In genomic region chr21:46097826-46098286, GRCh38 we compare ENCODE assay signal across 9 cellular contexts. TPM values are rescaled to one million over a fixed set of nuclear protein-coding genes. Genes with fewer than 3 reads are reported as not detected.
DNase-seq lines count a peak whose midpoint lies in the region; ATAC-seq and TF ChIP-seq lines count a peak whose summit lies in the region.
"Had no signal": no experiment of that assay in that cellular context is flagged by ENCODE, and none has a peak within 500 bp of the region (broad histone marks: within the 10 kb centered on the region; RNA-seq: fewer than 3 reads in every experiment).

COL6A2 (plus strand) TSS chr21:46098112.

- H3K27ac ChIP-seq in endodermal cell (ENCODE audit: low read depth, low read length): no peak within 1 kb of the TSS
- H3K27ac ChIP-seq: neutrophil had no signal

- DNase-seq in AG09309 (ENCODE audit: low read depth) (no peak), HuH-7.5 (ENCODE audit: low spot score) (peak; percentile 51), endodermal cell (peak; percentile 91), mucosa of descending colon (peak; percentile 46 to 68 (median 61)), hippocampal formation (lab: John Stamatoyannopoulos, UW) (no peak), NCI-H1694 treated with DMSO at 0.1 percent for 48 hours (lab: John Stamatoyannopoulos, UW) (no peak)
- DNase-seq in activated CD8-positive, alpha-beta memory T cell treated with anti-CD3 and anti-CD28 coated beads for 48 hours (ENCODE audit: low read depth in 2 of 3, low spot score in 2 of 3): peak in 2 of 3 experiments; percentile 27 to 38
- peak; percentile 30 to 62 for DNase-seq in stimulated activated effector memory CD8-positive, alpha-beta T cell treated with anti-CD3 and anti-CD28 coated beads, Interleukin-12 subunit alpha, Interleukin-12 subunit beta, amount 100 ng/mL, for 72 hours (ENCODE audit: low spot score in 2 of 2)

- peaks cover 3% of the 10 kb centered on the region for H3K4me1 Mint-ChIP-seq in endodermal cell
- peaks cover 23% of the 10 kb centered on the region for H3K4me1 Mint-ChIP-seq in stimulated activated effector memory CD8-positive, alpha-beta T cell treated with anti-CD3 and anti-CD28 coated beads, Interleukin-12 subunit alpha, Interleukin-12 subunit beta, amount 100 ng/mL, for 72 hours

- H3K36me3 ChIP-seq in endodermal cell (ENCODE audit: control insufficient read depth, insufficient read depth, low read length) (peaks cover 28% of the 10 kb centered on the region), mucosa of descending colon (ENCODE audit: low read depth) (no peaks in the 10 kb centered on the region)
- H3K36me3 ChIP-seq: neutrophil had no signal

- TF ChIP-seq CTCF in AG09309 (IDR thresholded peaks at IDR 0.05; ENCODE audit: control insufficient read depth, insufficient read depth, low read depth, low read length, missing control alignments) (peak; percentile 17), endodermal cell (conservative IDR thresholded peaks at IDR 0.05) (peak; percentile 62), mucosa of descending colon (IDR thresholded peaks at IDR 0.05) (no peak)

- H3K9ac ChIP-seq in endodermal cell (ENCODE audit: extremely low read depth, low read length, poor library complexity, severe bottlenecking): peak within 1 kb of the TSS; percentile 41

- peak within 1 kb of the TSS; percentile 72 for H3K4me3 Mint-ChIP-seq in endodermal cell
- peak within 1 kb of the TSS; percentile 42 for H3K4me3 Mint-ChIP-seq in stimulated activated effector memory CD8-positive, alpha-beta T cell treated with anti-CD3 and anti-CD28 coated beads, Interleukin-12 subunit alpha, Interleukin-12 subunit beta, amount 100 ng/mL, for 72 hours

- no peak within 1 kb of the TSS for H3K27ac Mint-ChIP-seq in endodermal cell
- H3K27ac Mint-ChIP-seq in stimulated activated effector memory CD8-positive, alpha-beta T cell treated with anti-CD3 and anti-CD28 coated beads, Interleukin-12 subunit alpha, Interleukin-12 subunit beta, amount 100 ng/mL, for 72 hours: no peak within 1 kb of the TSS

- peaks cover 3% of the 10 kb centered on the region for H3K27me3 Mint-ChIP-seq in endodermal cell (ENCODE audit: insufficient read depth)

- H3K4me1 ChIP-seq in endodermal cell (ENCODE audit: control insufficient read depth, insufficient read depth, low read length): no peaks in the 10 kb centered on the region
- H3K4me1 ChIP-seq in mucosa of descending colon (ENCODE audit: low read depth): no peaks in the 10 kb centered on the region

- ATAC-seq in mucosa of descending colon: peak; percentile 81
- ATAC-seq in stimulated activated effector memory CD8-positive, alpha-beta T cell treated with anti-CD3 and anti-CD28 coated beads, Interleukin-12 subunit alpha, Interleukin-12 subunit beta, amount 100 ng/mL, for 72 hours: peak; percentile 83

- WGBS in endodermal cell (ENCODE audit: insufficient coverage in 1 of 2, insufficient read length in 1 of 2), 2 experiments: 0% methylated on average over 11 to 50 of the region's 58 CpGs

- intact Hi-C loops in mucosa of descending colon (cut with DNase I, micrococcal nuclease): loop anchor here in 1 of 2 donors (2.0 kb wide), 1 partner anchor 115 kb away; no protein-coding TSS in a partner anchor

- H3K9me3 Mint-ChIP-seq in endodermal cell: peaks cover 28% of the 10 kb centered on the region
- peaks cover 7% of the 10 kb centered on the region for H3K9me3 Mint-ChIP-seq in stimulated activated effector memory CD8-positive, alpha-beta T cell treated with anti-CD3 and anti-CD28 coated beads, Interleukin-12 subunit alpha, Interleukin-12 subunit beta, amount 100 ng/mL, for 72 hours

- no peaks in the 10 kb centered on the region for H3K27me3 ChIP-seq in endodermal cell (ENCODE audit: control insufficient read depth, insufficient read depth, low read length, poor library complexity, severe bottlenecking)

- peak within 1 kb of the TSS; percentile 75 for H3K4me3 ChIP-seq in AG09309 (ENCODE audit: control insufficient read depth, low read depth, low read length)
- H3K4me3 ChIP-seq in endodermal cell (ENCODE audit: low read length): peak within 1 kb of the TSS; percentile 82
- H3K4me3 ChIP-seq in mucosa of descending colon: peak within 1 kb of the TSS; percentile 40

- peaks cover 31% of the 10 kb centered on the region for H3K9me3 ChIP-seq in endodermal cell (ENCODE audit: control insufficient read depth, low read length)
- H3K9me3 ChIP-seq in mucosa of descending colon: no peaks in the 10 kb centered on the region
- H3K9me3 ChIP-seq: neutrophil had no signal

- H3K36me3 Mint-ChIP-seq in endodermal cell (ENCODE audit: low read depth): peaks cover 30% of the 10 kb centered on the region
- H3K36me3 Mint-ChIP-seq in stimulated activated effector memory CD8-positive, alpha-beta T cell treated with anti-CD3 and anti-CD28 coated beads, Interleukin-12 subunit alpha, Interleukin-12 subunit beta, amount 100 ng/mL, for 72 hours: no peaks in the 10 kb centered on the region

RNA-seq across cellular contexts. Expression of gene COL6A2, which starts in this region (rescaled TPM):
- total RNA-seq in endodermal cell (100 to 1,000 TPM; 259 to 377 TPM), mucosa of descending colon (100 to 1,000 TPM in 2 of 3 donors, 10 to 100 TPM in 1; 65.1 to 858 (median 191) TPM)
- 117 TPM for polyA plus RNA-seq in endodermal cell (2013, experiment 1 of 2)
- 114 TPM for polyA plus RNA-seq in endodermal cell (2013, experiment 2 of 2)

Comparison
In these comparisons a context has a peak if more than half of its experiments do, and no peak if none do; other contexts are left out.
1. DNase-seq: peak in HuH-7.5 (single experiment), activated CD8-positive, alpha-beta memory T cell treated with anti-CD3 and anti-CD28 coated beads for 48 hours (2 of 3), endodermal cell (single experiment), mucosa of descending colon (3 of 3) and stimulated activated effector memory CD8-positive, alpha-beta T cell treated with anti-CD3 and anti-CD28 coated beads, Interleukin-12 subunit alpha, Interleukin-12 subunit beta, amount 100 ng/mL, for 72 hours (2 of 2); none in AG09309 (single experiment), hippocampal formation (0 of 2) and NCI-H1694 treated with DMSO at 0.1 percent for 48 hours (single experiment).
2. Peak in every context shown above with its lines, with median percentiles within 50 percentile points of each other: H3K4me3 ChIP-seq.